ENCODE assay signal across 1 cellular context in the genomic region with DNA sequence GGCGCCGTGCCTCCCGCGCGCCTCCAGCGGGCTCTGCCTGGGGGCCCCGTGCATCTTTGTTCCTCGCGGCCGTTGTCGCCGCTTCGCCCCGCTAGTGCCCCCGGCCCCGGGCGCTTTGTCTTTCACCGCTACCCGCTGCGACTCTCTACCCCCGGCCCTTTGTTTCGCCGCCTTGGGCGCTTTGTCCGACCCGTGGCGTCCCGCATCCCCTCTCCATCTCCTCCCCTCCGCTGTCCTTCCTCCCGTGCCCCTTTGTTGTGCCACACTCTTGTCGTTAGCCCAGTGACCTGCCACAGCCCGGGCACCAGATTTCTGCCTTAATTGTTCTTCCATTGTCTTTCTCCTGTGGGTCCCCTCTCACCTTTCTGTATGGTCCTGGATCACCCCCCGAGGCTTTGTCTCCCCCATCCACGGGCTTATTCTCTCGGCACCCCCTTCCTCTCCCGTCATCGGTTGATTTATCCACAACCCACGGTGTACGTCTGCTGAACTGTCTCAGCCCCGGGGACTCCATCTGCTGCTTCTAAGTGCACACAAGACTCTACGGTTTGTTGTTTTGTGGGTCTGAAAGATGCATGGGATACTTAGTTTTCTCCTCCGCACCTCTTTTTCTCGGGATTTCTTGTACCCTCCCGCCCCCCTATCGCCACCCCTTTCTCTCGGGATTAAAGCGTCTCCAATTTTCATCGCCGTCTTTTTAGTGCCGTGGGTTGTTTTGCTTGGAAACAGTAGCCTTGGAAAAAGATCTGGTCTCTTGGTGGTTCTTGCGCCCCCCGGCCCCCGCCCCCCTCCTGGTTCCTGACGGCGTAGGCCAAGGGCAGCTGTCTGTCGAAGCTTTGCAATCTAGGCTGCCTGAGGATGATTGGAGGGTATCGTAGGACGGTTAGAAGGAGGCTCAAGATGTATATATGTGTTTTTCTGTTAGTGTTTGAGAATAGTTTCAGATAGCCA.
TF ChIP-seq lines count a peak whose summit lies in the region.

No MANE protein-coding gene starts in this region.

TF ChIP-seq in GM23338, 12 proteins besides CTCF, POLR2A, EP300 and RAD21 (continued from another document):
- TF ChIP-seq, protein P1, sequence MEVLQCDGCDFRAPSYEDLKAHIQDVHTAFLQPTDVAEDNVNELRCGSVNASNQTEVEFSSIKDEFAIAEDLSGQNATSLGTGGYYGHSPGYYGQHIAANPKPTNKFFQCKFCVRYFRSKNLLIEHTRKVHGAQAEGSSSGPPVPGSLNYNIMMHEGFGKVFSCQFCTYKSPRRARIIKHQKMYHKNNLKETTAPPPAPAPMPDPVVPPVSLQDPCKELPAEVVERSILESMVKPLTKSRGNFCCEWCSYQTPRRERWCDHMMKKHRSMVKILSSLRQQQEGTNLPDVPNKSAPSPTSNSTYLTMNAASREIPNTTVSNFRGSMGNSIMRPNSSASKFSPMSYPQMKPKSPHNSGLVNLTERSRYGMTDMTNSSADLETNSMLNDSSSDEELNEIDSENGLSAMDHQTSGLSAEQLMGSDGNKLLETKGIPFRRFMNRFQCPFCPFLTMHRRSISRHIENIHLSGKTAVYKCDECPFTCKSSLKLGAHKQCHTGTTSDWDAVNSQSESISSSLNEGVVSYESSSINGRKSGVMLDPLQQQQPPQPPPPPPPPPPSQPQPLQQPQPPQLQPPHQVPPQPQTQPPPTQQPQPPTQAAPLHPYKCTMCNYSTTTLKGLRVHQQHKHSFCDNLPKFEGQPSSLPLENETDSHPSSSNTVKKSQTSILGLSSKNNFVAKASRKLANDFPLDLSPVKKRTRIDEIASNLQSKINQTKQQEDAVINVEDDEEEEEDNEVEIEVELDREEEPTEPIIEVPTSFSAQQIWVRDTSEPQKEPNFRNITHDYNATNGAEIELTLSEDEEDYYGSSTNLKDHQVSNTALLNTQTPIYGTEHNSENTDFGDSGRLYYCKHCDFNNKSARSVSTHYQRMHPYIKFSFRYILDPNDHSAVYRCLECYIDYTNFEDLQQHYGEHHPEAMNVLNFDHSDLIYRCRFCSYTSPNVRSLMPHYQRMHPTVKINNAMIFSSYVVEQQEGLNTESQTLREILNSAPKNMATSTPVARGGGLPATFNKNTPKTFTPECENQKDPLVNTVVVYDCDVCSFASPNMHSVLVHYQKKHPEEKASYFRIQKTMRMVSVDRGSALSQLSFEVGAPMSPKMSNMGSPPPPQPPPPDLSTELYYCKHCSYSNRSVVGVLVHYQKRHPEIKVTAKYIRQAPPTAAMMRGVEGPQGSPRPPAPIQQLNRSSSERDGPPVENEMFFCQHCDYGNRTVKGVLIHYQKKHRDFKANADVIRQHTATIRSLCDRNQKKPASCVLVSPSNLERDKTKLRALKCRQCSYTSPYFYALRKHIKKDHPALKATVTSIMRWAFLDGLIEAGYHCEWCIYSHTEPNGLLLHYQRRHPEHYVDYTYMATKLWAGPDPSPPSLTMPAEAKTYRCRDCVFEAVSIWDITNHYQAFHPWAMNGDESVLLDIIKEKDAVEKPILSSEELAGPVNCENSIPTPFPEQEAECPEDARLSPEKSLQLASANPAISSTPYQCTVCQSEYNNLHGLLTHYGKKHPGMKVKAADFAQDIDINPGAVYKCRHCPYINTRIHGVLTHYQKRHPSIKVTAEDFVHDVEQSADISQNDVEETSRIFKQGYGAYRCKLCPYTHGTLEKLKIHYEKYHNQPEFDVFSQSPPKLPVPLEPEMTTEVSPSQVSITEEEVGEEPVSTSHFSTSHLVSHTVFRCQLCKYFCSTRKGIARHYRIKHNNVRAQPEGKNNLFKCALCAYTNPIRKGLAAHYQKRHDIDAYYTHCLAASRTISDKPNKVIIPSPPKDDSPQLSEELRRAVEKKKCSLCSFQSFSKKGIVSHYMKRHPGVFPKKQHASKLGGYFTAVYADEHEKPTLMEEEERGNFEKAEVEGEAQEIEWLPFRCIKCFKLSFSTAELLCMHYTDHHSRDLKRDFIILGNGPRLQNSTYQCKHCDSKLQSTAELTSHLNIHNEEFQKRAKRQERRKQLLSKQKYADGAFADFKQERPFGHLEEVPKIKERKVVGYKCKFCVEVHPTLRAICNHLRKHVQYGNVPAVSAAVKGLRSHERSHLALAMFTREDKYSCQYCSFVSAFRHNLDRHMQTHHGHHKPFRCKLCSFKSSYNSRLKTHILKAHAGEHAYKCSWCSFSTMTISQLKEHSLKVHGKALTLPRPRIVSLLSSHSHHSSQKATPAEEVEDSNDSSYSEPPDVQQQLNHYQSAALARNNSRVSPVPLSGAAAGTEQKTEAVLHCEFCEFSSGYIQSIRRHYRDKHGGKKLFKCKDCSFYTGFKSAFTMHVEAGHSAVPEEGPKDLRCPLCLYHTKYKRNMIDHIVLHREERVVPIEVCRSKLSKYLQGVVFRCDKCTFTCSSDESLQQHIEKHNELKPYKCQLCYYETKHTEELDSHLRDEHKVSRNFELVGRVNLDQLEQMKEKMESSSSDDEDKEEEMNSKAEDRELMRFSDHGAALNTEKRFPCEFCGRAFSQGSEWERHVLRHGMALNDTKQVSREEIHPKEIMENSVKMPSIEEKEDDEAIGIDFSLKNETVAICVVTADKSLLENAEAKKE (CRISPR knock-in tag; IDR thresholded peaks at IDR 0.05), result no peak
- TF ChIP-seq CREB1 (CRISPR knock-in tag; IDR thresholded peaks at IDR 0.05; ENCODE audit: low read depth) (no peak), NANOG (IDR thresholded peaks at IDR 0.05; ENCODE audit: borderline replicate concordance) (no peak)
- TF ChIP-seq, protein P2, sequence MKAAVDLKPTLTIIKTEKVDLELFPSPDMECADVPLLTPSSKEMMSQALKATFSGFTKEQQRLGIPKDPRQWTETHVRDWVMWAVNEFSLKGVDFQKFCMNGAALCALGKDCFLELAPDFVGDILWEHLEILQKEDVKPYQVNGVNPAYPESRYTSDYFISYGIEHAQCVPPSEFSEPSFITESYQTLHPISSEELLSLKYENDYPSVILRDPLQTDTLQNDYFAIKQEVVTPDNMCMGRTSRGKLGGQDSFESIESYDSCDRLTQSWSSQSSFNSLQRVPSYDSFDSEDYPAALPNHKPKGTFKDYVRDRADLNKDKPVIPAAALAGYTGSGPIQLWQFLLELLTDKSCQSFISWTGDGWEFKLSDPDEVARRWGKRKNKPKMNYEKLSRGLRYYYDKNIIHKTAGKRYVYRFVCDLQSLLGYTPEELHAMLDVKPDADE (IDR thresholded peaks at IDR 0.05), result no peak
